ENCODE assay signal across 1 cellular context in genomic region chr6:37221585-37222124, GRCh38.
TF ChIP-seq lines count a peak whose summit lies in the region.

No MANE protein-coding gene starts in this region.

TF ChIP-seq in HepG2, 621 proteins besides CTCF, POLR2A, EP300 and RAD21 (continued from another document and continues in another):
- peak; percentile 28; the same call in 1 of the 2 replicates for TF ChIP-seq ZBTB49 (CRISPR knock-in tag; IDR thresholded peaks at IDR 0.05; ENCODE audit: borderline replicate concordance)
- no peak for TF ChIP-seq PTBP1 (IDR thresholded peaks at IDR 0.05; ENCODE audit: low read depth, low read length, poor library complexity, severe bottlenecking)
- TF ChIP-seq SIX1 (CRISPR knock-in tag; IDR thresholded peaks at IDR 0.05; ENCODE audit: borderline replicate concordance), result no peak
- no peak for TF ChIP-seq ZNF460 (CRISPR knock-in tag; IDR thresholded peaks at IDR 0.05; ENCODE audit: borderline replicate concordance)
- no peak for TF ChIP-seq ARNTL (CRISPR knock-in tag; IDR thresholded peaks at IDR 0.05)
- no peak for TF ChIP-seq HDAC6 (IDR thresholded peaks at IDR 0.05; ENCODE audit: low read depth, low read length)
- no peak for TF ChIP-seq ZNF883 (CRISPR knock-in tag; IDR thresholded peaks at IDR 0.05; ENCODE audit: not compliant biosample characterization)
- TF ChIP-seq ZNF781 (CRISPR knock-in tag; IDR thresholded peaks at IDR 0.05; ENCODE audit: borderline replicate concordance, not compliant biosample characterization), result no peak
- peak; percentile 16 for TF ChIP-seq FOXC1 (CRISPR knock-in tag; IDR thresholded peaks at IDR 0.05; ENCODE audit: borderline replicate concordance)
- TF ChIP-seq ZBTB39 (CRISPR knock-in tag; IDR thresholded peaks at IDR 0.05), result 0 out of 2 replicates have a peak, but pooled peaks have one; percentile 51
- no peak for TF ChIP-seq HNRNPL (IDR thresholded peaks at IDR 0.05; ENCODE audit: low read depth, low read length)
- TF ChIP-seq THRA (CRISPR knock-in tag; IDR thresholded peaks at IDR 0.05; ENCODE audit: borderline replicate concordance), result no peak
- TF ChIP-seq ZNF713 (CRISPR knock-in tag; IDR thresholded peaks at IDR 0.05), result no peak
- no peak for TF ChIP-seq AHR (CRISPR knock-in tag; IDR thresholded peaks at IDR 0.05)
- TF ChIP-seq MTF1 (CRISPR knock-in tag; IDR thresholded peaks at IDR 0.05), result no peak
- no peak for TF ChIP-seq USF2 (IDR thresholded peaks at IDR 0.05; ENCODE audit: low read depth, low read length)
- no peak for TF ChIP-seq USF2 (CRISPR knock-in tag; IDR thresholded peaks at IDR 0.05; ENCODE audit: borderline replicate concordance)
- TF ChIP-seq ZNF10 (CRISPR knock-in tag; IDR thresholded peaks at IDR 0.05; ENCODE audit: borderline replicate concordance, low read depth), result no peak
- no peak for TF ChIP-seq ZBTB34 (CRISPR knock-in tag; IDR thresholded peaks at IDR 0.05)
- TF ChIP-seq ZSCAN9 (CRISPR knock-in tag; IDR thresholded peaks at IDR 0.05; ENCODE audit: borderline replicate concordance), result no peak
- TF ChIP-seq WIZ (CRISPR knock-in tag; IDR thresholded peaks at IDR 0.05), result no peak; the same call in 1 of the 2 replicates
- no peak for TF ChIP-seq RBFOX2 (IDR thresholded peaks at IDR 0.05; ENCODE audit: low read depth, low read length)
- no peak for TF ChIP-seq TAF1 (CRISPR knock-in tag; IDR thresholded peaks at IDR 0.05)
- no peak for TF ChIP-seq AGO2 (optimal IDR thresholded peaks at IDR 0.05; ENCODE audit: low read depth, low read length)
- TF ChIP-seq MAFF (IDR thresholded peaks at IDR 0.05; ENCODE audit: low read depth, low read length), result no peak
- no peak for TF ChIP-seq UBTF (CRISPR knock-in tag; IDR thresholded peaks at IDR 0.05)
- no peak for TF ChIP-seq KAT2B (IDR thresholded peaks at IDR 0.05; ENCODE audit: borderline replicate concordance, low read depth, low read length)
- TF ChIP-seq YEATS4 (CRISPR knock-in tag; IDR thresholded peaks at IDR 0.05; ENCODE audit: borderline replicate concordance), result no peak
- peak; percentile 32; the same call in 1 of the 2 replicates for TF ChIP-seq GMEB1 (CRISPR knock-in tag; IDR thresholded peaks at IDR 0.05; ENCODE audit: borderline replicate concordance)
- no peak for TF ChIP-seq TOE1 (CRISPR knock-in tag; IDR thresholded peaks at IDR 0.05)
- TF ChIP-seq ZNF143 (CRISPR knock-in tag; IDR thresholded peaks at IDR 0.05), result no peak
- TF ChIP-seq ZNF674 (CRISPR knock-in tag; IDR thresholded peaks at IDR 0.05; ENCODE audit: low read depth), result no peak
- no peak for TF ChIP-seq ZBTB1 (CRISPR knock-in tag; IDR thresholded peaks at IDR 0.05; ENCODE audit: borderline replicate concordance)
- TF ChIP-seq PLSCR1 (CRISPR knock-in tag; IDR thresholded peaks at IDR 0.05; ENCODE audit: borderline replicate concordance), result no peak
- TF ChIP-seq PHF5A (CRISPR knock-in tag; IDR thresholded peaks at IDR 0.05; ENCODE audit: low read depth, unreplicated experiment), result no peak
- no peak for TF ChIP-seq DMAP1 (CRISPR knock-in tag; IDR thresholded peaks at IDR 0.05)
- no peak for TF ChIP-seq ZNF281 (CRISPR knock-in tag; IDR thresholded peaks at IDR 0.05; ENCODE audit: borderline replicate concordance)
- no peak for TF ChIP-seq HES4 (CRISPR knock-in tag; IDR thresholded peaks at IDR 0.05; ENCODE audit: borderline replicate concordance)
- no peak for TF ChIP-seq ZNF234 (CRISPR knock-in tag; conservative IDR thresholded peaks at IDR 0.05)
- TF ChIP-seq ERF (CRISPR knock-in tag; IDR thresholded peaks at IDR 0.05), result no peak
- no peak for TF ChIP-seq ZNF30 (CRISPR knock-in tag; IDR thresholded peaks at IDR 0.05)
- TF ChIP-seq HOXA3 (CRISPR knock-in tag; IDR thresholded peaks at IDR 0.05), result no peak
- no peak for TF ChIP-seq DMTF1 (CRISPR knock-in tag; IDR thresholded peaks at IDR 0.05)
- no peak for TF ChIP-seq TEAD2 (CRISPR knock-in tag; IDR thresholded peaks at IDR 0.05)
- no peak for TF ChIP-seq ATAD3A (CRISPR knock-in tag; IDR thresholded peaks at IDR 0.05)
- TF ChIP-seq HOXD1 (CRISPR knock-in tag; IDR thresholded peaks at IDR 0.05), result no peak
